2 cellular contexts compared by ENCODE assay signal in the genomic region with DNA sequence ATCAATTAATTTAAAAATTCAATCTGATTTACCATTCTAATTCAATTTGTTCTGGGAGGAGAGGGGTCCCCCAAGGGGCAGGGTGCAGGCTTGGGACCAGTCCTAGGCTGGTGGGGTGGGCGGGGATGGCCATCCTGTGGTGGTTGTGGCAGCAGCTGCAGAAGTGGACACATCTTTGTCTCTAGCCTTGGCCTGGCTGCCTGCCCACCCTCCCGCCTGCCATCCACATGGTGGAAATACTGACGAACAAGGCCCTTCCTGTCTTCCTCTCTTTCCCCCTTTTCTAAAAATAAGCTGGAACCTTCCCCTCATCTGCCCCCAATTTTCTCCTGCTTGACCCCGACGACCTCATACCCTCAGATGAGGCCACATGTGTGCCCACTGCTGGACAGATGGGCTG.
TF ChIP-seq lines count a peak whose summit lies in the region.

No MANE protein-coding gene starts in this region.

TF ChIP-seq in IMR-90, 13 proteins besides CTCF, POLR2A, EP300 and RAD21:
- TF ChIP-seq RCOR1 (IDR thresholded peaks at IDR 0.05; ENCODE audit: insufficient replicate concordance, low read length) (no peak), SMC3 (IDR thresholded peaks at IDR 0.05; ENCODE audit: low read depth, low read length) (no peak), RFX5 (IDR thresholded peaks at IDR 0.05; ENCODE audit: low read depth, low read length) (no peak), NFE2L2 (IDR thresholded peaks at IDR 0.05; ENCODE audit: low read depth, low read length) (no peak), ELK1 (IDR thresholded peaks at IDR 0.05; ENCODE audit: borderline replicate concordance, low read depth, low read length) (no peak), MXI1 (IDR thresholded peaks at IDR 0.05; ENCODE audit: borderline replicate concordance, low read depth, low read length) (no peak), CHD1 (IDR thresholded peaks at IDR 0.05; ENCODE audit: low read depth, low read length) (no peak), FOS (IDR thresholded peaks at IDR 0.05; ENCODE audit: low read depth, low read length) (no peak), USF2 (IDR thresholded peaks at IDR 0.05; ENCODE audit: low read depth, low read length) (no peak), BHLHE40 (IDR thresholded peaks at IDR 0.05; ENCODE audit: low read depth, low read length) (no peak), MAZ (IDR thresholded peaks at IDR 0.05; ENCODE audit: borderline replicate concordance, low read depth, low read length) (no peak), CEBPB (IDR thresholded peaks at IDR 0.05; ENCODE audit: low read depth, low read length) (no peak), MAFK (IDR thresholded peaks at IDR 0.05; ENCODE audit: low read depth, low read length) (no peak)

TF ChIP-seq in endothelial cell of umbilical vein, 7 proteins besides CTCF, POLR2A, EP300 and RAD21:
- TF ChIP-seq MAX (IDR thresholded peaks at IDR 0.05; ENCODE audit: insufficient read depth, insufficient read length) (peak; percentile 12), EZH2 (IDR thresholded peaks at IDR 0.05; ENCODE audit: borderline replicate concordance, low read depth, low read length, severe bottlenecking) (no peak)
